Comparison of ENCODE assay signal across 10 cellular contexts in genomic region chr14:85532981-85533820, GRCh38. TPM values are rescaled to one million over a fixed set of nuclear protein-coding genes. Genes with fewer than 3 reads are reported as not detected.
DNase-seq lines count a peak whose midpoint lies in the region; ATAC-seq, FAIRE-seq and TF ChIP-seq lines count a peak whose summit lies in the region.
"Had no signal": no experiment of that assay in that cellular context is flagged by ENCODE, and none has a peak within 500 bp of the region (broad histone marks: within the 10 kb centered on the region; RNA-seq: fewer than 3 reads in every experiment).

No MANE protein-coding gene starts in this region.

- H3K36me3 ChIP-seq in neural progenitor cell = no peaks in the 10 kb centered on the region

- TF ChIP-seq CTCF in neural progenitor cell (IDR thresholded peaks at IDR 0.05) (peak; percentile 2), D721Med (IDR thresholded peaks at IDR 0.05; ENCODE audit: insufficient read depth, missing control alignments) (no peak)

- H3K9me3 ChIP-seq in neural progenitor cell (ENCODE audit: low read depth) = no peaks in the 10 kb centered on the region

- H3K4me1 Mint-ChIP-seq in neural progenitor cell = peaks cover 55% of the 10 kb centered on the region

- peaks cover 8% of the 10 kb centered on the region for H3F3A ChIP-seq in neural progenitor cell (ENCODE audit: low read depth)

- ATAC-seq in GM18909 (IDR thresholded peaks at IDR 0.05; ENCODE audit: poor library complexity, unreplicated experiment) = no peak
- ATAC-seq in GM18873 (IDR thresholded peaks at IDR 0.05; ENCODE audit: low FRiP score, unreplicated experiment) = no peak

- peaks cover 36% of the 10 kb centered on the region for H3K4me1 ChIP-seq in neural progenitor cell

- no peaks in the 10 kb centered on the region for H3K36me3 Mint-ChIP-seq in neural progenitor cell

- peaks cover 9% of the 10 kb centered on the region for H4K20me1 ChIP-seq in neural progenitor cell (ENCODE audit: low read depth)

- DNase-seq in DMS53 (lab: John Stamatoyannopoulos, UW) (peak; percentile 61), DMS53 treated with DMSO at 0.1 percent for 48 hours (lab: John Stamatoyannopoulos, UW; ENCODE audit: unreplicated experiment) (no peak), SW 1271 (lab: John Stamatoyannopoulos, UW) (peak; percentile 66 to 74), globus pallidus (ENCODE audit: low spot score) (peak; percentile 53), neural progenitor cell (ENCODE audit: low spot score) (peak; percentile 88), D721Med (ENCODE audit: insufficient read length, low spot score) (no peak)

- peak overlapping the region; percentile 96 for H3K4me3 Mint-ChIP-seq in neural progenitor cell

- peak overlapping the region; percentile 87 for H2AFZ ChIP-seq in neural progenitor cell (replicated peaks)

- H3K9ac ChIP-seq in neural progenitor cell = no peak overlapping the region

- peaks cover 26% of the 10 kb centered on the region for H3K79me2 ChIP-seq in neural progenitor cell (ENCODE audit: low read depth)

- H3K27me3 ChIP-seq in neural progenitor cell = peaks cover 65% of the 10 kb centered on the region

- no peak for FAIRE-seq in D721Med (lab: Jason Lieb, UNC)
- FAIRE-seq: A204.1 had no signal

- H3K9me3 Mint-ChIP-seq in neural progenitor cell = no peaks in the 10 kb centered on the region

- peak overlapping the region; percentile 74 for H3K4me3 ChIP-seq in neural progenitor cell

- peak overlapping the region; percentile 55 for H3K27ac Mint-ChIP-seq in neural progenitor cell

- peaks cover 39% of the 10 kb centered on the region for H3K27me3 Mint-ChIP-seq in neural progenitor cell (ENCODE audit: insufficient read depth, low read depth)

- peak overlapping the region; percentile 88 for H3K4me2 ChIP-seq in neural progenitor cell

- no peak overlapping the region for H3K27ac ChIP-seq in neural progenitor cell

RNA-seq across cellular contexts. Expression of gene FLRT2, which starts 3.3 kb away (rescaled TPM):
- total RNA-seq in neural progenitor cell (ENCODE audit: low replicate concordance) = 8.5 and 8.7 TPM in 2 replicates
- total RNA-seq: T-helper 2 cell treated with Interferon-gamma antibody and Interleukin-4, amounts not matched to agents 100 ng/mL and 5 ng/mL, for 36 hours had no signal

Comparison
In these comparisons a context has a peak if more than half of its experiments do, and no peak if none do; other contexts are left out.
1. DNase-seq: peak in DMS53 (single experiment), SW 1271 (2 of 2), globus pallidus (single experiment) and neural progenitor cell (single experiment); none in DMS53 treated with DMSO at 0.1 percent for 48 hours (single experiment) and D721Med (single experiment).